In genomic region chr9:75895112-75895511, GRCh38 we compare ENCODE assay signal across 18 cellular contexts. TPM values are rescaled to one million over a fixed set of nuclear protein-coding genes. Genes with fewer than 3 reads are reported as not detected.
DNase-seq lines count a peak whose midpoint lies in the region; ATAC-seq and TF ChIP-seq lines count a peak whose summit lies in the region.
"Had no signal": no experiment of that assay in that cellular context is flagged by ENCODE, and none has a peak within 500 bp of the region (broad histone marks: within the 10 kb centered on the region; RNA-seq: fewer than 3 reads in every experiment).

No MANE protein-coding gene starts in this region.

- DNase-seq in PC-9: no peak
- no peak for DNase-seq in neural progenitor cell (ENCODE audit: low spot score)
- no peak for DNase-seq in type B pancreatic cell (ENCODE audit: extremely low spot score, unreplicated experiment)
- DNase-seq in NCI-H1930 (lab: John Stamatoyannopoulos, UW): no peak
- no peak for DNase-seq in activated effector memory CD4-positive, alpha-beta T cell treated with Interleukin-2 at 50 U/mL for 16 hours
- DNase-seq in DMS53 treated with DMSO at 0.1 percent for 48 hours (lab: John Stamatoyannopoulos, UW; ENCODE audit: unreplicated experiment): no peak
- DNase-seq: ACHN; BE2C; C1 segment of cervical spinal cord; CD4-positive, CD25-positive, alpha-beta regulatory T cell; CD8-positive, alpha-beta memory T cell; COR-L47; DMS79; GDM1; GOT3 had no signal

- no peak overlapping the region for H3K4me3 Mint-ChIP-seq in neural progenitor cell
- H3K4me3 Mint-ChIP-seq in type B pancreatic cell: peak overlapping the region; percentile 96

- H3K9me3 ChIP-seq in PC-9 (ENCODE audit: insufficient read depth, low read depth) (no peaks in the 10 kb centered on the region), duodenal mucosa (ENCODE audit: control insufficient read depth in 1 of 2, low read length in 2 of 2) (no peaks in the 10 kb centered on the region), neural progenitor cell (ENCODE audit: low read depth) (no peaks in the 10 kb centered on the region)
- H3K9me3 ChIP-seq: BE2C had no signal

- H3K9ac ChIP-seq in duodenal mucosa (ENCODE audit: low read depth in 1 of 2, low read length in 2 of 2) (no peak overlapping the region), neural progenitor cell (no peak overlapping the region)

- H3K27me3 ChIP-seq in PC-9 (ENCODE audit: insufficient read depth, low read depth) (no peaks in the 10 kb centered on the region), duodenal mucosa (ENCODE audit: control insufficient read depth in 1 of 2, insufficient read depth in 2 of 2, low read length in 2 of 2) (no peaks in the 10 kb centered on the region), neural progenitor cell (peaks cover 5% of the 10 kb centered on the region)

- H3K36me3 Mint-ChIP-seq in neural progenitor cell: peaks cover 2% of the 10 kb centered on the region
- H3K36me3 Mint-ChIP-seq in type B pancreatic cell: peaks cover 10% of the 10 kb centered on the region
- H3K36me3 Mint-ChIP-seq: CD4-positive, CD25-positive, alpha-beta regulatory T cell; CD8-positive, alpha-beta memory T cell had no signal

- H3K4me2 ChIP-seq in PC-9 (peak overlapping the region; percentile 97; the same call in 1 of the 2 replicates), neural progenitor cell (peak overlapping the region; percentile 97)

- BruUV-seq in PC-9 (replicated peaks; lab: Mats Ljungman, UMichigan): no TSS peak

- H3K4me1 Mint-ChIP-seq in neural progenitor cell: peaks cover 40% of the 10 kb centered on the region
- peaks cover 39% of the 10 kb centered on the region for H3K4me1 Mint-ChIP-seq in type B pancreatic cell (ENCODE audit: unreplicated experiment)

- H3K4me3 ChIP-seq in PC-9: no peak overlapping the region
- H3K4me3 ChIP-seq in duodenal mucosa (ENCODE audit: low read depth in 1 of 2, low read length in 2 of 2): peak overlapping the region; percentile 70 to 72
- no peak overlapping the region for H3K4me3 ChIP-seq in neural progenitor cell

- no peak overlapping the region for H2AFZ ChIP-seq in PC-9
- H2AFZ ChIP-seq in neural progenitor cell (replicated peaks): no peak overlapping the region

- H3K9me3 Mint-ChIP-seq in neural progenitor cell (no peaks in the 10 kb centered on the region), type B pancreatic cell (no peaks in the 10 kb centered on the region)

- H3K4me1 ChIP-seq in PC-9 (replicated peaks; ENCODE audit: insufficient read depth) (peaks cover 24% of the 10 kb centered on the region), duodenal mucosa (ENCODE audit: control insufficient read depth in 1 of 2, insufficient read depth in 2 of 2, low read length in 2 of 2) (peaks cover 21 to 22% of the 10 kb centered on the region in 2 donors), neural progenitor cell (peaks cover 38% of the 10 kb centered on the region)
- H3K4me1 ChIP-seq: BE2C had no signal

- no peak for TF ChIP-seq CTCF in PC-9 (conservative IDR thresholded peaks at IDR 0.05)
- TF ChIP-seq CTCF in neural progenitor cell (IDR thresholded peaks at IDR 0.05): no peak
- TF ChIP-seq CTCF in type B pancreatic cell (conservative IDR thresholded peaks at IDR 0.05): no peak

- peaks cover 80% of the 10 kb centered on the region for H3K79me2 ChIP-seq in PC-9 (ENCODE audit: low read depth)
- H3K79me2 ChIP-seq in neural progenitor cell (ENCODE audit: low read depth): peaks cover 93% of the 10 kb centered on the region

- H3K27ac ChIP-seq in PC-9 (no peak overlapping the region), duodenal mucosa (ENCODE audit: low read depth, low read length) (no peak overlapping the region), neural progenitor cell (no peak overlapping the region)

- H3K27me3 Mint-ChIP-seq in neural progenitor cell (ENCODE audit: insufficient read depth, low read depth) (peaks cover 2% of the 10 kb centered on the region), type B pancreatic cell (peaks cover 22% of the 10 kb centered on the region)

- H3K9me2 ChIP-seq in PC-9 (ENCODE audit: insufficient read depth): no peaks in the 10 kb centered on the region

- H3F3A ChIP-seq in PC-9 (ENCODE audit: insufficient read depth, low read depth): peaks cover 18% of the 10 kb centered on the region
- H3F3A ChIP-seq in neural progenitor cell (ENCODE audit: low read depth): peaks cover 3% of the 10 kb centered on the region

- POLR2A ChIA-PET in PC-9 (lab: Charles Lee; ENCODE audit: unreplicated experiment): no interaction called here

- ATAC-seq in HG03432 (IDR thresholded peaks at IDR 0.05; ENCODE audit: unreplicated experiment): no peak
- ATAC-seq: HCT116 had no signal

- intact Hi-C loops in PC-9 (cut with micrococcal nuclease; ENCODE audit: unreplicated experiment): loop anchor here (10.0 kb wide), 1 partner anchor 480 kb away; no protein-coding TSS in a partner anchor

- H3K27ac Mint-ChIP-seq in neural progenitor cell (no peak overlapping the region), type B pancreatic cell (no peak overlapping the region)
- H3K27ac Mint-ChIP-seq: CD8-positive, alpha-beta memory T cell had no signal

- CTCF ChIA-PET in PC-9 (lab: Charles Lee): no interaction called here

- no peaks in the 10 kb centered on the region for H4K20me1 ChIP-seq in PC-9 (ENCODE audit: insufficient read depth)
- H4K20me1 ChIP-seq in neural progenitor cell (ENCODE audit: low read depth): peaks cover 29% of the 10 kb centered on the region

- H3K36me3 ChIP-seq in PC-9 (ENCODE audit: low read depth) (no peaks in the 10 kb centered on the region), duodenal mucosa (ENCODE audit: control insufficient read depth in 1 of 2, insufficient read depth in 2 of 2, low read length in 2 of 2) (peaks cover 0 to 3% of the 10 kb centered on the region in 2 donors), neural progenitor cell (no peaks in the 10 kb centered on the region)
- H3K36me3 ChIP-seq: BE2C had no signal

RNA-seq across cellular contexts. Expression of gene PCSK5, which starts 4.6 kb away (rescaled TPM):
- total RNA-seq in PC-9 (2021) (8.2 and 9.8 TPM in 2 replicates), neural progenitor cell (ENCODE audit: low replicate concordance) (23.4 and 30.0 TPM in 2 replicates), type B pancreatic cell (ENCODE audit: low replicate concordance) (25.4 and 30.7 TPM in 2 replicates)

Comparison
In these comparisons a context has a peak if more than half of its experiments do, and no peak if none do; other contexts are left out.
1. H3K4me3 ChIP-seq: peak in duodenal mucosa (2 of 2); none in PC-9 (single experiment) and neural progenitor cell (single experiment).